In the genomic region with DNA sequence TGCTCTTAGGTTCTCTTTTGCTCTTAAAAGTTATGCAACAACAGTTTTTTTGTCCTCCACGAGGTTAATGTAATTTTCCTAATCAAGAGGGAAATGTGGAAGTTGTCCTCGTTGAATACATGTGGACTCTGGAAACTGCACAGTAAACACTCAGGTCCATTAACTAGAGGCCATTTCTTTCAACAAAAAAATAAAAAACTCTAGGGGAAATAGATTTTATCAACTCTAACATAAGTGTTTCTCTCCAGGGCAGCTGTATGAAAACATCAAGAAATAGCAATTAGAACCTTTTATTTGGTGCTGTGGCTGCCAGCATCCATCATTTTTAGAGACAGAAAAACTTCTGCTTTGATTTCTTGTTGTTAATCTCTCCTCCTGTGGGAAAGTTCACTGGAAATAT, we compare ENCODE assay signal across 16 cellular contexts.
"Had no signal": no experiment of that assay in that cellular context is flagged by ENCODE, and none has a peak within 500 bp of the region (broad histone marks: within the 10 kb centered on the region; RNA-seq: fewer than 3 reads in every experiment).

No MANE protein-coding gene starts in this region.

- H3K4me3 Mint-ChIP-seq: immature natural killer cell, neural progenitor cell had no signal

- DNase-seq: activated CD4-positive, CD25-positive, alpha-beta regulatory T cell treated with anti-CD3 and anti-CD28 coated beads, Interleukin-2, amount 50 U/mL, for 72 hours; activated naive CD4-positive, alpha-beta T cell; aorta; cerebellar nuclear complex; effector memory CD4-positive, alpha-beta T cell; foreskin melanocyte; immature natural killer cell; lower lobe of right lung; midbrain; right lobe of liver; stimulated activated CD4-positive, alpha-beta T cell treated with anti-CD3 and anti-CD28 coated beads, Interleukin-4, amount 100 ng/mL, for 4 hours; stimulated activated CD8-positive, alpha-beta memory T cell treated with anti-CD3 and anti-CD28 coated beads, Interleukin-4, amount 100 ng/mL, for 48 hours; stimulated activated naive CD8-positive, alpha-beta T cell treated with anti-CD3 and anti-CD28 coated beads, Interleukin-15, Interleukin-2, amounts not matched to agents 100 U/mL and 50 U/mL, for 24 hours; T-helper 9 cell; upper lobe of left lung had no signal

- H3K36me3 Mint-ChIP-seq: immature natural killer cell, neural progenitor cell had no signal

- H3K27ac Mint-ChIP-seq: immature natural killer cell, neural progenitor cell had no signal

- H3K4me1 Mint-ChIP-seq: immature natural killer cell had no signal

- ATAC-seq: right lobe of liver; stimulated activated naive CD8-positive, alpha-beta T cell treated with anti-CD3 and anti-CD28 coated beads, Interleukin-15, Interleukin-2, amounts not matched to agents 100 U/mL and 50 U/mL, for 24 hours had no signal
